Comparison of ENCODE assay signal across 1 cellular context in genomic region chr7:99472561-99473314, GRCh38.
A peak's percentile ranks its signal among the peaks of the same experiment; 100 is the strongest.
TF ChIP-seq lines count a peak whose summit lies in the region.

Gene ZNF789, plus strand, starts transcription at chr7:99472890. Its CDS starts 3,567 bp downstream, at chr7:99476457.

TF ChIP-seq in HepG2, 621 proteins besides CTCF, POLR2A, EP300 and RAD21 (continued from another document and continues in another):
- 0 out of 2 replicates have a peak, but pooled peaks have one; percentile 27 for TF ChIP-seq MAZ (IDR thresholded peaks at IDR 0.05; ENCODE audit: borderline replicate concordance, low read depth, low read length)
- peak; percentile 80 for TF ChIP-seq MAZ (CRISPR knock-in tag; IDR thresholded peaks at IDR 0.05; ENCODE audit: low read depth)
- TF ChIP-seq NR2F1 (CRISPR knock-in tag; IDR thresholded peaks at IDR 0.05), result no peak
- no peak for TF ChIP-seq SMAD9 (CRISPR knock-in tag; IDR thresholded peaks at IDR 0.05)
- no peak for TF ChIP-seq ZBTB49 (CRISPR knock-in tag; IDR thresholded peaks at IDR 0.05; ENCODE audit: borderline replicate concordance)
- no peak for TF ChIP-seq ZBTB43 (CRISPR knock-in tag; conservative IDR thresholded peaks at IDR 0.05)
- no peak for TF ChIP-seq EEA1 (CRISPR knock-in tag; IDR thresholded peaks at IDR 0.05; ENCODE audit: borderline replicate concordance)
- 0 out of 2 replicates have a peak, but pooled peaks have one; percentile 41 for TF ChIP-seq ZNF235 (CRISPR knock-in tag; IDR thresholded peaks at IDR 0.05; ENCODE audit: borderline replicate concordance)
- TF ChIP-seq PHF5A (CRISPR knock-in tag; IDR thresholded peaks at IDR 0.05; ENCODE audit: low read depth, unreplicated experiment), result peak; percentile 17
- no peak for TF ChIP-seq SIX4 (CRISPR knock-in tag; IDR thresholded peaks at IDR 0.05)
- 0 out of 2 replicates have a peak, but pooled peaks have one; percentile 55 for TF ChIP-seq STAT6 (CRISPR knock-in tag; IDR thresholded peaks at IDR 0.05; ENCODE audit: borderline replicate concordance)
- TF ChIP-seq YY1 (IDR thresholded peaks at IDR 0.05; ENCODE audit: insufficient read depth, insufficient replicate concordance, low read depth, low read length), result peak; percentile 30
- no peak for TF ChIP-seq ATF7 (IDR thresholded peaks at IDR 0.05)
- no peak for TF ChIP-seq ATF7 (CRISPR knock-in tag; IDR thresholded peaks at IDR 0.05)
- TF ChIP-seq TBL1XR1 (IDR thresholded peaks at IDR 0.05; ENCODE audit: borderline replicate concordance, low read length, partially characterized antibody), result peak; percentile 30
- no peak for TF ChIP-seq ZNF124 (CRISPR knock-in tag; IDR thresholded peaks at IDR 0.05)
- 0 out of 2 replicates have a peak, but pooled peaks have one; percentile 50 for TF ChIP-seq HIVEP1 (CRISPR knock-in tag; IDR thresholded peaks at IDR 0.05)
- TF ChIP-seq ARID5B (CRISPR knock-in tag; IDR thresholded peaks at IDR 0.05), result no peak
- TF ChIP-seq NFKB2 (CRISPR knock-in tag; IDR thresholded peaks at IDR 0.05; ENCODE audit: borderline replicate concordance), result peak; percentile 78; the same call in 1 of the 2 replicates
- no peak for TF ChIP-seq ZBTB25 (CRISPR knock-in tag; IDR thresholded peaks at IDR 0.05)
- TF ChIP-seq RBM39 (IDR thresholded peaks at IDR 0.05; ENCODE audit: low read depth, low read length, poor library complexity, severe bottlenecking), result peak; percentile 84
- TF ChIP-seq MZF1 (CRISPR knock-in tag; IDR thresholded peaks at IDR 0.05; ENCODE audit: borderline replicate concordance), result no peak
- TF ChIP-seq DBP (CRISPR knock-in tag; IDR thresholded peaks at IDR 0.05; ENCODE audit: not compliant biosample characterization), result no peak
- TF ChIP-seq ZNF263 (CRISPR knock-in tag; IDR thresholded peaks at IDR 0.05), result no peak
- no peak for TF ChIP-seq ZMAT5 (CRISPR knock-in tag; IDR thresholded peaks at IDR 0.05; ENCODE audit: borderline replicate concordance, low read depth)
- TF ChIP-seq EZH2 (conservative IDR thresholded peaks at IDR 0.05; ENCODE audit: low read depth, low read length), result no peak
- peak; percentile 74; the same call in 1 of the 2 replicates for TF ChIP-seq ZNF709 (CRISPR knock-in tag; IDR thresholded peaks at IDR 0.05)
- TF ChIP-seq GATAD1 (CRISPR knock-in tag; IDR thresholded peaks at IDR 0.05), result peak; percentile 87
- no peak for TF ChIP-seq MLXIP (CRISPR knock-in tag; IDR thresholded peaks at IDR 0.05; ENCODE audit: borderline replicate concordance)
- no peak for TF ChIP-seq ZNF589 (CRISPR knock-in tag; conservative IDR thresholded peaks at IDR 0.05)
- TF ChIP-seq ZSCAN22 (CRISPR knock-in tag; IDR thresholded peaks at IDR 0.05), result no peak
- peak; percentile 88 for TF ChIP-seq PHF8 (CRISPR knock-in tag; IDR thresholded peaks at IDR 0.05)
- no peak for TF ChIP-seq NFE2L1 (CRISPR knock-in tag; IDR thresholded peaks at IDR 0.05; ENCODE audit: borderline replicate concordance)
- peak; percentile 85 for TF ChIP-seq HBP1 (CRISPR knock-in tag; IDR thresholded peaks at IDR 0.05; ENCODE audit: low read depth)
- no peak; the same call in 1 of the 2 replicates for TF ChIP-seq RXRA (CRISPR knock-in tag; IDR thresholded peaks at IDR 0.05)
- no peak for TF ChIP-seq RFX3 (CRISPR knock-in tag; IDR thresholded peaks at IDR 0.05)
- peak; percentile 37; the same call in 1 of the 2 replicates for TF ChIP-seq MIXL1 (CRISPR knock-in tag; IDR thresholded peaks at IDR 0.05)
- TF ChIP-seq SRSF9 (IDR thresholded peaks at IDR 0.05; ENCODE audit: borderline replicate concordance, insufficient read depth, low read depth, low read length, poor library complexity, severe bottlenecking), result no peak
- peak; percentile 59; the same call in 1 of the 2 replicates for TF ChIP-seq E2F5 (CRISPR knock-in tag; conservative IDR thresholded peaks at IDR 0.05)
